In genomic region chr16:5070431-5071186, GRCh38 we compare ENCODE assay signal across 11 cellular contexts. TPM values are rescaled to one million over a fixed set of nuclear protein-coding genes. Genes with fewer than 3 reads are reported as not detected.
DNase-seq lines count a peak whose midpoint lies in the region; ATAC-seq and TF ChIP-seq lines count a peak whose summit lies in the region.
"Had no signal": no experiment of that assay in that cellular context is flagged by ENCODE, and none has a peak within 500 bp of the region (broad histone marks: within the 10 kb centered on the region; RNA-seq: fewer than 3 reads in every experiment).

No MANE protein-coding gene starts in this region.

- peaks cover 0 to 3% (median 0%) of the 10 kb centered on the region in 5 experiments for H3K9me3 Mint-ChIP-seq in brain
- H3K9me3 Mint-ChIP-seq: H9 had no signal

- H4K5ac ChIP-seq in IMR-90 (ENCODE audit: low read depth, low read length) = peak overlapping the region; percentile 99

- TF ChIP-seq CTCF in IMR-90 (conservative IDR thresholded peaks at IDR 0.05; ENCODE audit: low read depth, low read length) (no peak), brain (conservative IDR thresholded peaks at IDR 0.05) (no peak), brain microvascular endothelial cell (IDR thresholded peaks at IDR 0.05; ENCODE audit: low read depth, low read length, missing control alignments) (no peak)

- ATAC-seq in IMR-90 (ENCODE audit: low read depth) (no peak), HG03520 (IDR thresholded peaks at IDR 0.05; ENCODE audit: unreplicated experiment) (no peak)

- H3K9me1 ChIP-seq in IMR-90 (ENCODE audit: insufficient read depth, low read length) = peaks cover 9% of the 10 kb centered on the region

- H2BK15ac ChIP-seq in IMR-90 (ENCODE audit: low read depth, low read length) = no peak overlapping the region
- H2BK15ac ChIP-seq in neuronal stem cell (ENCODE audit: low read length) = no peak overlapping the region

- no peak for TF ChIP-seq RAD21 in IMR-90 (IDR thresholded peaks at IDR 0.05; ENCODE audit: low read length)

- no peak overlapping the region for H2AK9ac ChIP-seq in IMR-90 (replicated peaks; ENCODE audit: low read depth, low read length, poor library complexity)

- H3K27me3 Mint-ChIP-seq in brain = peaks cover 4% of the 10 kb centered on the region

- H3K9ac ChIP-seq in BLaER1 treated with 17β-estradiol and CSF1 and Interleukin-3, amounts not matched to agents 10 nM and 100 nM = no peak overlapping the region; a peak in 1 of 22 replicates
- no peak overlapping the region for H3K9ac ChIP-seq in IMR-90 (ENCODE audit: low read depth, low read length)
- H3K9ac ChIP-seq in neuronal stem cell (ENCODE audit: low read depth, low read length, poor library complexity) = no peak overlapping the region

- no peak for DNase-seq in IMR-90
- DNase-seq in neuronal stem cell (ENCODE audit: low spot score) = no peak
- no peak for DNase-seq in iPS-NIHi7 (ENCODE audit: extremely low spot score)
- no peak for DNase-seq in brain microvascular endothelial cell
- DNase-seq in NCI-H1694 treated with DMSO at 0.1 percent for 48 hours (lab: John Stamatoyannopoulos, UW) = no peak
- DNase-seq: activated CD8-positive, alpha-beta memory T cell treated with anti-CD3 and anti-CD28 coated beads, Interleukin-2, amount 50 U/mL, for 48 hours; H9 had no signal

- no peak for TF ChIP-seq POLR2A in IMR-90 (IDR thresholded peaks at IDR 0.05; ENCODE audit: low read depth, low read length)

- H4K20me1 ChIP-seq in BLaER1 treated with 17β-estradiol and CSF1 and Interleukin-3, amounts not matched to agents 10 nM and 100 nM = no peaks in the 10 kb centered on the region
- no peaks in the 10 kb centered on the region for H4K20me1 ChIP-seq in IMR-90 (ENCODE audit: insufficient read depth, low read length)

- intact Hi-C loops in IMR-90 (cut with micrococcal nuclease) = no loop called here

- H3K36me3 ChIP-seq in BLaER1 treated with 17β-estradiol and CSF1 and Interleukin-3, amounts not matched to agents 10 nM and 100 nM = peaks cover 10 to 26% (median 16%) of the 10 kb centered on the region in 11 experiments
- H3K36me3 ChIP-seq in IMR-90 (ENCODE audit: control insufficient read depth, insufficient read depth, low read length) (peaks cover 5% of the 10 kb centered on the region), neuronal stem cell (replicated peaks in 1 of 2; ENCODE audit: control insufficient read depth in 2 of 2, insufficient read depth in 2 of 2, low read length in 2 of 2) (peaks cover 3 to 16% of the 10 kb centered on the region in 2 donors), brain microvascular endothelial cell (replicated peaks) (no peaks in the 10 kb centered on the region)

- H3K56ac ChIP-seq in IMR-90 (ENCODE audit: extremely low read depth, insufficient read depth, low read length) = no peak overlapping the region

- H3K9me3 ChIP-seq in BLaER1 treated with 17β-estradiol and CSF1 and Interleukin-3, amounts not matched to agents 10 nM and 100 nM (replicated peaks in 1 of 11) = peaks cover 0 to 14% (median 0%) of the 10 kb centered on the region in 11 experiments; a peak in 2 of 22 replicates
- H3K9me3 ChIP-seq in IMR-90 (ENCODE audit: control insufficient read depth, insufficient read depth, low read length) (no peaks in the 10 kb centered on the region), neuronal stem cell (replicated peaks in 1 of 2; ENCODE audit: control insufficient read depth in 2 of 2, insufficient read depth in 1 of 2, low read depth in 1 of 2, low read length in 2 of 2) (no peaks in the 10 kb centered on the region)

- no peak overlapping the region; a peak in 1 of 20 replicates for H3K4me3 ChIP-seq in BLaER1 treated with 17β-estradiol and CSF1 and Interleukin-3, amounts not matched to agents 10 nM and 100 nM
- H3K4me3 ChIP-seq in IMR-90 (ENCODE audit: insufficient read depth, low read depth, low read length) (no peak overlapping the region), neuronal stem cell (ENCODE audit: low read length in 2 of 2) (no peak overlapping the region), brain microvascular endothelial cell (ENCODE audit: low read depth, low read length) (no peak overlapping the region)

- H3K27ac ChIP-seq in BLaER1 treated with 17β-estradiol and CSF1 and Interleukin-3, amounts not matched to agents 10 nM and 100 nM = peak overlapping the region in 8 of 11 experiments; percentile 76 to 87 (median 86); a peak in 12 of 22 replicates
- H3K27ac ChIP-seq in IMR-90 (ENCODE audit: insufficient read depth, low read length) (no peak overlapping the region), neuronal stem cell (replicated peaks; ENCODE audit: low read length) (no peak overlapping the region), brain microvascular endothelial cell (no peak overlapping the region)

- H2AFZ ChIP-seq in IMR-90 (replicated peaks; ENCODE audit: low read length, poor library complexity) (peak overlapping the region; percentile 99), neuronal stem cell (ENCODE audit: low read length) (peak overlapping the region; percentile 92)

- H2BK20ac ChIP-seq in IMR-90 (ENCODE audit: low read depth, low read length) = no peak overlapping the region

- dilution Hi-C loops in IMR-90 (cut with HindIII; ENCODE audit: low sequenced_read_pairs, unreplicated experiment) = no loop called here

- H3K4me2 ChIP-seq in BLaER1 treated with 17β-estradiol and CSF1 and Interleukin-3, amounts not matched to agents 10 nM and 100 nM = peak overlapping the region in 10 of 11 experiments; percentile 63 to 97 (median 86); a peak in 16 of 22 replicates
- H3K4me2 ChIP-seq in IMR-90 (ENCODE audit: low read depth, low read length) (no peak overlapping the region), neuronal stem cell (ENCODE audit: insufficient read depth, low read length, poor library complexity, severe bottlenecking) (no peak overlapping the region)

- H2BK12ac ChIP-seq in neuronal stem cell (ENCODE audit: low read length) = no peak overlapping the region

- no peaks in the 10 kb centered on the region for H3K27me3 ChIP-seq in BLaER1 treated with 17β-estradiol and CSF1 and Interleukin-3, amounts not matched to agents 10 nM and 100 nM
- peaks cover 3% of the 10 kb centered on the region; the same call in 1 of the 2 replicates for H3K27me3 ChIP-seq in IMR-90 (ENCODE audit: control insufficient read depth, insufficient read depth, low read length)
- peaks cover 0 to 16% (median 0%) of the 10 kb centered on the region in 3 experiments for H3K27me3 ChIP-seq in neuronal stem cell (ENCODE audit: control insufficient read depth in 3 of 3, insufficient read depth in 3 of 3, low read depth in 1 of 3, low read length in 3 of 3)
- H3K27me3 ChIP-seq in brain microvascular endothelial cell (replicated peaks) = no peaks in the 10 kb centered on the region

- no TSS peak for BruUV-seq in IMR-90 (replicated peaks; lab: Mats Ljungman, UMichigan)

- WGBS in IMR-90 (ENCODE audit: extremely low coverage in 2 of 2, insufficient read length in 1 of 2), 2 experiments = 69% methylated on average over 2 of the region's 15 CpGs; no CpG with 5 or more reads in 1 of the 2 experiments
- no CpG with 5 or more reads among the region's 15 CpGs for WGBS in neuronal stem cell (ENCODE audit: extremely low coverage in 2 of 2, insufficient read length in 2 of 2, insufficient replicate concordance in 1 of 2), 2 donors

- H3K4me1 Mint-ChIP-seq in brain = peaks cover 22% of the 10 kb centered on the region

- H3K23ac ChIP-seq in IMR-90 (ENCODE audit: low read depth, low read length) = no peak overlapping the region
- no peak overlapping the region for H3K23ac ChIP-seq in neuronal stem cell (ENCODE audit: low read depth, low read length, poor library complexity)

- H2BK5ac ChIP-seq in IMR-90 (ENCODE audit: low read depth, low read length, poor library complexity, severe bottlenecking) = no peak overlapping the region
- no peak overlapping the region for H2BK5ac ChIP-seq in neuronal stem cell (ENCODE audit: low read length)

- no peak overlapping the region for H4K91ac ChIP-seq in IMR-90 (ENCODE audit: insufficient read depth, low read depth, low read length)
- H4K91ac ChIP-seq in neuronal stem cell (ENCODE audit: low read depth, low read length, poor library complexity) = no peak overlapping the region

- H3K27ac Mint-ChIP-seq in brain = peak overlapping the region; percentile 71 to 97 (median 95)

- peaks cover 13% of the 10 kb centered on the region for H3K36me3 Mint-ChIP-seq in brain

- POLR2A ChIA-PET in IMR-90 (lab: Charles Lee; ENCODE audit: unreplicated experiment) = no interaction called here

- H3K18ac ChIP-seq in IMR-90 (ENCODE audit: low read depth, low read length) = no peak overlapping the region
- H3K18ac ChIP-seq in neuronal stem cell (ENCODE audit: low read length) = peak overlapping the region; percentile 13

- peaks cover 19 to 24% (median 22%) of the 10 kb centered on the region in 10 experiments for H3K4me1 ChIP-seq in BLaER1 treated with 17β-estradiol and CSF1 and Interleukin-3, amounts not matched to agents 10 nM and 100 nM
- H3K4me1 ChIP-seq in IMR-90 (ENCODE audit: control insufficient read depth, insufficient read depth, low read length) (peaks cover 4% of the 10 kb centered on the region; the same call in 1 of the 2 replicates), neuronal stem cell (ENCODE audit: control insufficient read depth in 2 of 2, insufficient read depth in 1 of 2, low read depth in 1 of 2, low read length in 2 of 2) (peaks cover 5 to 6% of the 10 kb centered on the region in 2 donors)

- no peak overlapping the region for H2AK5ac ChIP-seq in IMR-90 (ENCODE audit: low read depth, low read length)
- peak overlapping the region; percentile 74 for H2AK5ac ChIP-seq in neuronal stem cell (ENCODE audit: low read depth, low read length)

- H3K4ac ChIP-seq in IMR-90 (ENCODE audit: low read depth, low read length) (no peak overlapping the region), neuronal stem cell (ENCODE audit: low read length) (no peak overlapping the region)

- in situ Hi-C loops in IMR-90 (cut with MboI; ENCODE audit: low sequenced_read_pairs) = no loop called here
- in situ Hi-C loops in brain microvascular endothelial cell (cut with HindIII; ENCODE audit: low pct_ligation_motif_present, low sequenced_read_pairs) = no loop called here

- H3K14ac ChIP-seq in IMR-90 (replicated peaks; ENCODE audit: low read depth, low read length) = no peak overlapping the region
- H3K14ac ChIP-seq in neuronal stem cell (ENCODE audit: low read length) = no peak overlapping the region

- H2BK120ac ChIP-seq in IMR-90 (ENCODE audit: low read depth, low read length) = no peak overlapping the region
- no peak overlapping the region for H2BK120ac ChIP-seq in neuronal stem cell (ENCODE audit: low read depth, low read length)

- peak overlapping the region; percentile 93 to 98 (median 94) for H3K4me3 Mint-ChIP-seq in brain

- CTCF ChIA-PET in IMR-90 (lab: Yijun Ruan, JAX) = no interaction called here

- H3K79me1 ChIP-seq in IMR-90 (ENCODE audit: low read depth in 1 of 2, low read length in 2 of 2) (peaks cover 4 to 33% of the 10 kb centered on the region in 2 experiments; a peak in 3 of 4 replicates), neuronal stem cell (ENCODE audit: low read depth, low read length) (no peaks in the 10 kb centered on the region)

- H4K8ac ChIP-seq in IMR-90 (ENCODE audit: low read depth in 2 of 2, low read length in 2 of 2) = peak overlapping the region; percentile 98 to 99
- peak overlapping the region; percentile 45 for H4K8ac ChIP-seq in neuronal stem cell (ENCODE audit: low read depth, low read length)

RNA-seq across cellular contexts. Expression of gene ALG1, which starts 1.0 kb away (rescaled TPM):
- 34.7 and 41.0 TPM in 2 replicates for total RNA-seq in IMR-90 (2012; rRNA removed)
- 30.4 and 30.9 TPM in 2 replicates for polyA plus RNA-seq in IMR-90 (2012; rRNA removed)
- 40.0 and 51.7 TPM in 2 replicates for polyA plus RNA-seq in IMR-90 (2012; cell fraction: cytosol; rRNA removed)
- polyA plus RNA-seq in IMR-90 (2012; cell fraction: nucleus; rRNA removed; ENCODE audit: low replicate concordance) = 17.7 and 27.7 TPM in 2 replicates
- 16.6 TPM for polyA plus RNA-seq in brain (ENCODE audit: insufficient read depth, low read depth, low replicate concordance)
- polyA plus RNA-seq in neuronal stem cell (2013, experiment 1 of 2) = 7.9 TPM
- 8.4 TPM for polyA plus RNA-seq in neuronal stem cell (2013, experiment 2 of 2)

RNA-seq across cellular contexts. Expression of gene C16orf89, which starts 4.9 kb away (rescaled TPM):
- total RNA-seq in IMR-90 (2012; rRNA removed) = 0.18 TPM in 1 of 2 replicates, not detected in the other
- polyA plus RNA-seq in IMR-90 (2012; rRNA removed) (0.17 and 0.30 TPM in 2 replicates), brain (ENCODE audit: insufficient read depth, low read depth, low replicate concordance) (14.4 TPM)
- 0.30 and 0.36 TPM in 2 replicates for polyA plus RNA-seq in IMR-90 (2012; cell fraction: cytosol; rRNA removed)
- polyA plus RNA-seq in IMR-90 (2012; cell fraction: nucleus; rRNA removed; ENCODE audit: low replicate concordance) = 0.10 and 0.28 TPM in 2 replicates
- 0.52 TPM for polyA plus RNA-seq in neuronal stem cell (2013, experiment 1 of 2)
- polyA plus RNA-seq in neuronal stem cell (2013, experiment 2 of 2) = 0.72 TPM
- total RNA-seq: pulmonary artery endothelial cell had no signal

RNA-seq across cellular contexts. Expression of gene EEF2KMT, which starts 27.0 kb away (rescaled TPM):
- total RNA-seq in IMR-90 (2012; rRNA removed) = 16.4 and 19.0 TPM in 2 replicates
- polyA plus RNA-seq in IMR-90 (2012; rRNA removed) = 14.1 and 15.1 TPM in 2 replicates
- polyA plus RNA-seq in IMR-90 (2012; cell fraction: cytosol; rRNA removed) = 7.3 and 11.1 TPM in 2 replicates
- 7.6 and 19.3 TPM in 2 replicates for polyA plus RNA-seq in IMR-90 (2012; cell fraction: nucleus; rRNA removed; ENCODE audit: low replicate concordance)
- polyA plus RNA-seq in brain (ENCODE audit: insufficient read depth, low read depth, low replicate concordance) = 11.5 TPM
- polyA plus RNA-seq in neuronal stem cell (2013, experiment 1 of 2) = 9.2 TPM
- polyA plus RNA-seq in neuronal stem cell (2013, experiment 2 of 2) = 8.9 TPM

RNA-seq across cellular contexts. Expression of gene NAGPA, which starts 36.9 kb away (rescaled TPM):
- total RNA-seq in IMR-90 (2012; rRNA removed) = 5.3 and 6.5 TPM in 2 replicates
- polyA plus RNA-seq in IMR-90 (2012; rRNA removed) (12.2 and 15.0 TPM in 2 replicates), brain (ENCODE audit: insufficient read depth, low read depth, low replicate concordance) (7.5 TPM)
- 15.3 and 22.7 TPM in 2 replicates for polyA plus RNA-seq in IMR-90 (2012; cell fraction: cytosol; rRNA removed)
- polyA plus RNA-seq in IMR-90 (2012; cell fraction: nucleus; rRNA removed; ENCODE audit: low replicate concordance) = 29.9 and 61.0 TPM in 2 replicates
- polyA plus RNA-seq in neuronal stem cell (2013, experiment 1 of 2) = 3.1 TPM
- 2.7 TPM for polyA plus RNA-seq in neuronal stem cell (2013, experiment 2 of 2)

Comparison
In these comparisons a context has a peak if more than half of its experiments do, and no peak if none do; other contexts are left out.
1. H3K27ac ChIP-seq: peak in BLaER1 treated with 17β-estradiol and CSF1 and Interleukin-3, amounts not matched to agents 10 nM and 100 nM (8 of 11); none in IMR-90 (single experiment), neuronal stem cell (single experiment) and brain microvascular endothelial cell (single experiment).
2. H3K4me2 ChIP-seq: peak in BLaER1 treated with 17β-estradiol and CSF1 and Interleukin-3, amounts not matched to agents 10 nM and 100 nM (10 of 11); none in IMR-90 (single experiment) and neuronal stem cell (single experiment).
3. RNA of gene C16orf89, which starts 4.9 kb away (polyA plus RNA-seq): 14.4 TPM in brain (single experiment); 0.10 to 0.36 TPM in IMR-90; every median in the first group is over 10 times any median in the second.